ENCODE assay signal across 19 cellular contexts in the genomic region with DNA sequence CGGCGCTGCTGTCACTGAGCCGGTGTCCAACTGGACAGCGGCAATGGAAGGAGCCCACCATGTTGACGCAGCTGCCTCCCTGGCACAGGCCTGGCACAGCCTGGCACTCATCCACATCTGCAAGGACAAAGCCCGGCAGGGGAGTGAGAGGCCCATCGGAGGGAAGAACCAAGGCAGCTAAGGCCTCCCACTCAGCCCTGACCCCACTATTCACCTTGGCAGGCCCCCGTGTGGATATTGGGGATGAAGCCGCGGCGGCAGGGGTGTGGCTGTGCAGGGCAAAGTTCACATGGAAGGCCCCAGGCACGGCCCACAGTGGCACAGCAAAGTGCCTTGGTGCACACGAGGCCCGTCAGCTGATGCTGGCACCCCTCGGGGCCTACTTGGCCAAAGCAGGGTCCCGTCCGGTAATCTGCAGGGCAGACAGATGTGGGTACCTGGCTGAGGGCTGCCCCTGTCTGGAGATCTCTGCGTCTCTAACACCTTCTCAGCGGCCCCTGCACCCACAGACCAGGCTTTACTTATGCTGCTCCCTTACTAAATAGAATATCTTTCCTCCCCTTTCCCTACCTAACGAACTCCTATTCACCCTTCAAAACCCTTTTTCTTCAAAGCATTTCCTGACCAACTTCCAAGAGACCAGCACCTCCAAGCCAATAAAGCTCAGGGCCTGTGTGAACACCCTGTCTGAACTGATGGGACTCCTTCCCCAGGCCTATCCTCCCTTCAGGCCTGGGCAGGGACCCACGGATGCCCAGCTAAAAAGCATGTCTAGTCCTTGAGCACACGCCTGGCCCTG. TPM values are rescaled to one million over a fixed set of nuclear protein-coding genes. Genes with fewer than 3 reads are reported as not detected.
A peak's percentile ranks its signal among the peaks of the same experiment; 100 is the strongest.
DNase-seq lines count a peak whose midpoint lies in the region; ATAC-seq lines count a peak whose summit lies in the region.
"Had no signal": no experiment of that assay in that cellular context is flagged by ENCODE, and none has a peak within 500 bp of the region (broad histone marks: within the 10 kb centered on the region; RNA-seq: fewer than 3 reads in every experiment).

No MANE protein-coding gene starts in this region.

- no peak overlapping the region for H2AFZ ChIP-seq in neuronal stem cell (ENCODE audit: low read length)

- H4K91ac ChIP-seq in neuronal stem cell (ENCODE audit: low read depth, low read length, poor library complexity), result peak overlapping the region; percentile 6

- peak overlapping the region; percentile 18 for H3K23ac ChIP-seq in neuronal stem cell (ENCODE audit: low read depth, low read length, poor library complexity)

- H2BK12ac ChIP-seq in neuronal stem cell (ENCODE audit: low read length), result peak overlapping the region; percentile 75

- ATAC-seq in GM21447 (IDR thresholded peaks at IDR 0.05; ENCODE audit: unreplicated experiment) (no peak), HG02759 (IDR thresholded peaks at IDR 0.05; ENCODE audit: unreplicated experiment) (no peak)
- ATAC-seq: Panc1, Right ventricle myocardium inferior had no signal

- H3K9ac ChIP-seq in SK-N-MC (ENCODE audit: insufficient read length), result no peak overlapping the region
- no peak overlapping the region for H3K9ac ChIP-seq in neuronal stem cell (ENCODE audit: low read depth, low read length, poor library complexity)

- no peak overlapping the region for H2BK15ac ChIP-seq in neuronal stem cell (ENCODE audit: low read length)

- no peak overlapping the region for H4K8ac ChIP-seq in neuronal stem cell (ENCODE audit: low read depth, low read length)

- H3K14ac ChIP-seq in neuronal stem cell (ENCODE audit: low read length), result no peak overlapping the region

- no peak overlapping the region for H3K4ac ChIP-seq in neuronal stem cell (ENCODE audit: low read length)

- H3K9me3 ChIP-seq in SK-N-MC (ENCODE audit: low read depth, low read length) (no peaks in the 10 kb centered on the region), neuronal stem cell (replicated peaks in 1 of 2; ENCODE audit: control insufficient read depth in 2 of 2, insufficient read depth in 1 of 2, low read depth in 1 of 2, low read length in 2 of 2) (no peaks in the 10 kb centered on the region)

- peaks cover 9% of the 10 kb centered on the region for H3K79me1 ChIP-seq in neuronal stem cell (ENCODE audit: low read depth, low read length)

- 100% methylated on average over 1 of the region's 22 CpGs for WGBS in neuronal stem cell (ENCODE audit: extremely low coverage in 2 of 2, insufficient read length in 2 of 2, insufficient replicate concordance in 1 of 2), 2 donors

- H2AK5ac ChIP-seq in neuronal stem cell (ENCODE audit: low read depth, low read length), result peak overlapping the region; percentile 46

- H3K36me3 ChIP-seq in H7 (replicated peaks; ENCODE audit: control insufficient read depth, insufficient read depth, low read length), result peaks cover 7% of the 10 kb centered on the region
- H3K36me3 ChIP-seq in SK-N-MC (ENCODE audit: insufficient read depth, low read length), result peaks cover 10% of the 10 kb centered on the region; the same call in 1 of the 2 replicates
- H3K36me3 ChIP-seq in neuronal stem cell (replicated peaks in 1 of 2; ENCODE audit: control insufficient read depth in 2 of 2, insufficient read depth in 2 of 2, low read length in 2 of 2), result peaks cover 0 to 5% of the 10 kb centered on the region in 2 donors

- no peak overlapping the region for H2BK120ac ChIP-seq in neuronal stem cell (ENCODE audit: low read depth, low read length)

- DNase-seq in H7 (peak; percentile 46), SK-N-MC (ENCODE audit: low read depth, low spot score) (no peak), epidermal melanocyte (ENCODE audit: insufficient read length, low spot score) (peak; percentile 14), neuronal stem cell (ENCODE audit: low spot score) (no peak), dermis blood vessel endothelial cell (no peak), NCI-H1105 treated with DMSO at 0.1 percent for 48 hours (lab: John Stamatoyannopoulos, UW) (no peak)
- DNase-seq: C1 segment of cervical spinal cord, DMS 273 treated with DMSO at 0.1 percent for 48 hours, GF-D8, NCI-H1436, NCI-H2081, NCI-H510A, NCI-H82 had no signal

- H3K4me3 ChIP-seq in H7 (ENCODE audit: insufficient read depth, low read depth, low read length), result no peak overlapping the region
- no peak overlapping the region for H3K4me3 ChIP-seq in SK-N-MC
- no peak overlapping the region for H3K4me3 ChIP-seq in neuronal stem cell (ENCODE audit: low read length in 2 of 2)

- no peak overlapping the region for H3K4me2 ChIP-seq in neuronal stem cell (ENCODE audit: insufficient read depth, low read length, poor library complexity, severe bottlenecking)

- H3K4me1 ChIP-seq in neuronal stem cell (ENCODE audit: control insufficient read depth in 2 of 2, insufficient read depth in 1 of 2, low read depth in 1 of 2, low read length in 2 of 2), result peaks cover 8 to 11% of the 10 kb centered on the region in 2 donors

- no peak overlapping the region for H2BK5ac ChIP-seq in neuronal stem cell (ENCODE audit: low read length)

- H3K27me3 ChIP-seq in H7 (ENCODE audit: control insufficient read depth, insufficient read depth, low read length), result no peaks in the 10 kb centered on the region
- no peaks in the 10 kb centered on the region for H3K27me3 ChIP-seq in neuronal stem cell (ENCODE audit: control insufficient read depth in 3 of 3, insufficient read depth in 3 of 3, low read depth in 1 of 3, low read length in 3 of 3)

- no peak overlapping the region for H3K18ac ChIP-seq in neuronal stem cell (ENCODE audit: low read length)

- H3K27ac ChIP-seq in SK-N-MC (peak overlapping the region; percentile 4; the same call in 1 of the 2 replicates), neuronal stem cell (replicated peaks; ENCODE audit: low read length) (peak overlapping the region; percentile 22)

RNA-seq across cellular contexts. Expression of gene FBN3, which starts 7.5 kb away (rescaled TPM):
- 13.7 and 15.9 TPM in 2 replicates for total RNA-seq in H7 (2014; rRNA removed; shearing (Covaris generic))
- 10.0 TPM for polyA plus RNA-seq in neuronal stem cell (2013, experiment 1 of 2)
- 11.3 TPM for polyA plus RNA-seq in neuronal stem cell (2013, experiment 2 of 2)
- total RNA-seq in dermis blood vessel endothelial cell, result 0.05 TPM in 1 of 2 replicates, not detected in the other
- total RNA-seq: HT1080, LHCN-M2, Right ventricle myocardium inferior had no signal

Comparison
In these comparisons a context has a peak if more than half of its experiments do, and no peak if none do; other contexts are left out.
1. DNase-seq: peak in H7 (single experiment) and epidermal melanocyte (single experiment); none in SK-N-MC (single experiment), neuronal stem cell (single experiment), dermis blood vessel endothelial cell (single experiment) and NCI-H1105 treated with DMSO at 0.1 percent for 48 hours (single experiment).
2. RNA of gene FBN3, which starts 7.5 kb away (total RNA-seq): 13.7 to 15.9 TPM in H7; 0.05 TPM in dermis blood vessel endothelial cell; every median in the first group is over 10 times any median in the second.